In the genomic region with DNA sequence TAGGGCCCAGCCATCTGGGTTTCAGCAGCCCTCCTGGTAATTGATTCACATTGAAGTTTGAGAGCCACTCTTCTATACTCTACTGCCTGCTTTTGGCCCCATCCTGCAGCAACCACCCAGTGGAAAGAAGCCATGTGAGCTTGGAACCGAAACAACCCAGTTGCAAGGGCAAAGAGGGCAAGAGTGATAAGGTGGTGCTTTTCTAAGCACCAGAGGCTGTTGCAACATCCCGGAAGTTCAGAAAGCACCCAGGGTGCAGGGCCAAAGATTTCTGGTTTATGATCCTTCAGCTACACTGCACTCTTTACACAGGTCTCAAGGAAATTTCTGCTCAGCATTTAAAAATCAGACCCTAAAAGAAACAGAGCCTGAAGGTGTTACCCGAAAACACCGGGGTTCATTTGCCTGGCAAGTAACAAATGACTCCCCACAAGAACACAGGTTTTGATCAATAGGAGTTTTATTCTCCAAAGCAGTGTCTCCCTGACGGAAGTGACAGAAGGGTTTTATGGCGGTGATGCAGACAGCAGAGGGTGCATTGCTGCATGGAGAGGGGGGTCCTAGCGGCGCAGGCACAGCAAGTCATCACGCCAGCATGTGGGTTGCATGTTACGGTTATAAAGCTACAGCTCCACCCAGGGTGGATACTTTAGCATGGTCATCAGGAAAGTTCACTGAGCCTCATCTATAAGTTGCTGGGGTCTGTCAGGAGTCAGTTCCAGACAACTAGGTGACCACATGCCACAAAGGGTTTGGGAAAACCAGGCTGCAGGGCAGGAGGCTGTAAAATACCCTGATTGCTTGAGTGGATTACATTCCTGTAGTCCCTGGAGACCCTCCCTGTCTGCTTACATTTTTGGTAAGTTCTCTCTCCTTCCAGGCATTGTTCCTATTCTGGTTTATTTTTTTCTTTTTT, we compare ENCODE assay signal across 1 cellular context.
TF ChIP-seq lines count a peak whose summit lies in the region.

No MANE protein-coding gene starts in this region.

TF ChIP-seq in HepG2, 621 proteins besides CTCF, POLR2A, EP300 and RAD21 (continued from another document and continues in another):
- TF ChIP-seq, protein P1, sequence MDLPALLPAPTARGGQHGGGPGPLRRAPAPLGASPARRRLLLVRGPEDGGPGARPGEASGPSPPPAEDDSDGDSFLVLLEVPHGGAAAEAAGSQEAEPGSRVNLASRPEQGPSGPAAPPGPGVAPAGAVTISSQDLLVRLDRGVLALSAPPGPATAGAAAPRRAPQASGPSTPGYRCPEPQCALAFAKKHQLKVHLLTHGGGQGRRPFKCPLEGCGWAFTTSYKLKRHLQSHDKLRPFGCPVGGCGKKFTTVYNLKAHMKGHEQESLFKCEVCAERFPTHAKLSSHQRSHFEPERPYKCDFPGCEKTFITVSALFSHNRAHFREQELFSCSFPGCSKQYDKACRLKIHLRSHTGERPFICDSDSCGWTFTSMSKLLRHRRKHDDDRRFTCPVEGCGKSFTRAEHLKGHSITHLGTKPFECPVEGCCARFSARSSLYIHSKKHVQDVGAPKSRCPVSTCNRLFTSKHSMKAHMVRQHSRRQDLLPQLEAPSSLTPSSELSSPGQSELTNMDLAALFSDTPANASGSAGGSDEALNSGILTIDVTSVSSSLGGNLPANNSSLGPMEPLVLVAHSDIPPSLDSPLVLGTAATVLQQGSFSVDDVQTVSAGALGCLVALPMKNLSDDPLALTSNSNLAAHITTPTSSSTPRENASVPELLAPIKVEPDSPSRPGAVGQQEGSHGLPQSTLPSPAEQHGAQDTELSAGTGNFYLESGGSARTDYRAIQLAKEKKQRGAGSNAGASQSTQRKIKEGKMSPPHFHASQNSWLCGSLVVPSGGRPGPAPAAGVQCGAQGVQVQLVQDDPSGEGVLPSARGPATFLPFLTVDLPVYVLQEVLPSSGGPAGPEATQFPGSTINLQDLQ (CRISPR knock-in tag; IDR thresholded peaks at IDR 0.05), result no peak
- TF ChIP-seq RFXAP (CRISPR knock-in tag; IDR thresholded peaks at IDR 0.05; ENCODE audit: borderline replicate concordance) (no peak), GATAD2A (CRISPR knock-in tag; IDR thresholded peaks at IDR 0.05) (peak; percentile 76), ZNF740 (CRISPR knock-in tag; IDR thresholded peaks at IDR 0.05) (no peak), ZFP41 (CRISPR knock-in tag; IDR thresholded peaks at IDR 0.05; ENCODE audit: borderline replicate concordance) (no peak), ZSCAN25 (CRISPR knock-in tag; IDR thresholded peaks at IDR 0.05) (no peak), CAMTA2 (CRISPR knock-in tag; IDR thresholded peaks at IDR 0.05; ENCODE audit: borderline replicate concordance) (no peak), SIN3A (IDR thresholded peaks at IDR 0.05; ENCODE audit: borderline replicate concordance, low read depth, low read length) (no peak), MZF1 (CRISPR knock-in tag; IDR thresholded peaks at IDR 0.05; ENCODE audit: borderline replicate concordance) (no peak), KLF6 (CRISPR knock-in tag; IDR thresholded peaks at IDR 0.05) (no peak), FOXJ3 (CRISPR knock-in tag; IDR thresholded peaks at IDR 0.05; ENCODE audit: borderline replicate concordance) (no peak), TOPORS (CRISPR knock-in tag; IDR thresholded peaks at IDR 0.05) (no peak), ZNF205 (CRISPR knock-in tag; IDR thresholded peaks at IDR 0.05) (no peak), ZNF256 (CRISPR knock-in tag; conservative IDR thresholded peaks at IDR 0.05) (no peak), ZFP1 (CRISPR knock-in tag; IDR thresholded peaks at IDR 0.05) (no peak), MED1 (CRISPR knock-in tag; IDR thresholded peaks at IDR 0.05) (peak; percentile 57), ZNF33A (CRISPR knock-in tag; IDR thresholded peaks at IDR 0.05; ENCODE audit: borderline replicate concordance) (no peak), ZSCAN21 (CRISPR knock-in tag; IDR thresholded peaks at IDR 0.05; ENCODE audit: borderline replicate concordance) (no peak), ZNF282 (IDR thresholded peaks at IDR 0.05; ENCODE audit: partially characterized antibody) (no peak), TRAFD1 (CRISPR knock-in tag; IDR thresholded peaks at IDR 0.05; ENCODE audit: borderline replicate concordance) (no peak), POGZ (CRISPR knock-in tag; IDR thresholded peaks at IDR 0.05) (peak; percentile 61), RBM39 (IDR thresholded peaks at IDR 0.05; ENCODE audit: low read depth, low read length, poor library complexity, severe bottlenecking) (no peak), ZFYVE20 (CRISPR knock-in tag; IDR thresholded peaks at IDR 0.05; ENCODE audit: borderline replicate concordance, low read depth) (no peak), FOXP1 (IDR thresholded peaks at IDR 0.05) (no peak), FOXP1 (CRISPR knock-in tag; IDR thresholded peaks at IDR 0.05) (no peak), FOXO1 (CRISPR knock-in tag; IDR thresholded peaks at IDR 0.05) (no peak; the same call in 1 of the 2 replicates), ARNT2 (CRISPR knock-in tag; IDR thresholded peaks at IDR 0.05; ENCODE audit: low read depth) (no peak), ZMAT3 (CRISPR knock-in tag; conservative IDR thresholded peaks at IDR 0.05) (0 out of 2 replicates have a peak, but pooled peaks have one; percentile 31), ZBTB37 (CRISPR knock-in tag; IDR thresholded peaks at IDR 0.05) (no peak), MEF2D (CRISPR knock-in tag; IDR thresholded peaks at IDR 0.05) (0 out of 2 replicates have a peak, but pooled peaks have one; percentile 23), NR3C1 (CRISPR knock-in tag; IDR thresholded peaks at IDR 0.05) (no peak), ZNF616 (CRISPR knock-in tag; IDR thresholded peaks at IDR 0.05; ENCODE audit: low read depth) (no peak), KMT2B (CRISPR knock-in tag; IDR thresholded peaks at IDR 0.05) (no peak), MAF1 (CRISPR knock-in tag; IDR thresholded peaks at IDR 0.05; ENCODE audit: borderline replicate concordance) (no peak), SNAPC2 (CRISPR knock-in tag; IDR thresholded peaks at IDR 0.05) (no peak), ZNF354B (CRISPR knock-in tag; IDR thresholded peaks at IDR 0.05) (no peak), ZSCAN9 (CRISPR knock-in tag; IDR thresholded peaks at IDR 0.05; ENCODE audit: borderline replicate concordance) (no peak), ZSCAN5A (CRISPR knock-in tag; IDR thresholded peaks at IDR 0.05; ENCODE audit: borderline replicate concordance) (no peak), HMG20B (CRISPR knock-in tag; conservative IDR thresholded peaks at IDR 0.05) (no peak), ZNF24 (IDR thresholded peaks at IDR 0.05) (no peak), RFX5 (IDR thresholded peaks at IDR 0.05; ENCODE audit: low read depth, low read length) (no peak), ZNF652 (CRISPR knock-in tag; IDR thresholded peaks at IDR 0.05; ENCODE audit: borderline replicate concordance, low read depth) (no peak), ESRRA (CRISPR knock-in tag; IDR thresholded peaks at IDR 0.05; ENCODE audit: low read depth) (peak; percentile 95), ASH2L (IDR thresholded peaks at IDR 0.05; ENCODE audit: insufficient read length, low read depth, low read length) (no peak), ZNF83 (CRISPR knock-in tag; IDR thresholded peaks at IDR 0.05; ENCODE audit: borderline replicate concordance) (no peak), HNRNPH1 (optimal IDR thresholded peaks at IDR 0.05; ENCODE audit: low read depth, low read length) (no peak)
- TF ChIP-seq, protein P2, sequence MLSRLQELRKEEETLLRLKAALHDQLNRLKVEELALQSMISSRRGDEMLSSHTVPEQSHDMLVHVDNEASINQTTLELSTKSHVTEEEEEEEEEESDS (CRISPR knock-in tag; IDR thresholded peaks at IDR 0.05; ENCODE audit: borderline replicate concordance), result no peak
- TF ChIP-seq, protein P3, sequence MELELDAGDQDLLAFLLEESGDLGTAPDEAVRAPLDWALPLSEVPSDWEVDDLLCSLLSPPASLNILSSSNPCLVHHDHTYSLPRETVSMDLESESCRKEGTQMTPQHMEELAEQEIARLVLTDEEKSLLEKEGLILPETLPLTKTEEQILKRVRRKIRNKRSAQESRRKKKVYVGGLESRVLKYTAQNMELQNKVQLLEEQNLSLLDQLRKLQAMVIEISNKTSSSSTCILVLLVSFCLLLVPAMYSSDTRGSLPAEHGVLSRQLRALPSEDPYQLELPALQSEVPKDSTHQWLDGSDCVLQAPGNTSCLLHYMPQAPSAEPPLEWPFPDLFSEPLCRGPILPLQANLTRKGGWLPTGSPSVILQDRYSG (CRISPR knock-in tag; IDR thresholded peaks at IDR 0.05), result no peak
- TF ChIP-seq, protein P4, sequence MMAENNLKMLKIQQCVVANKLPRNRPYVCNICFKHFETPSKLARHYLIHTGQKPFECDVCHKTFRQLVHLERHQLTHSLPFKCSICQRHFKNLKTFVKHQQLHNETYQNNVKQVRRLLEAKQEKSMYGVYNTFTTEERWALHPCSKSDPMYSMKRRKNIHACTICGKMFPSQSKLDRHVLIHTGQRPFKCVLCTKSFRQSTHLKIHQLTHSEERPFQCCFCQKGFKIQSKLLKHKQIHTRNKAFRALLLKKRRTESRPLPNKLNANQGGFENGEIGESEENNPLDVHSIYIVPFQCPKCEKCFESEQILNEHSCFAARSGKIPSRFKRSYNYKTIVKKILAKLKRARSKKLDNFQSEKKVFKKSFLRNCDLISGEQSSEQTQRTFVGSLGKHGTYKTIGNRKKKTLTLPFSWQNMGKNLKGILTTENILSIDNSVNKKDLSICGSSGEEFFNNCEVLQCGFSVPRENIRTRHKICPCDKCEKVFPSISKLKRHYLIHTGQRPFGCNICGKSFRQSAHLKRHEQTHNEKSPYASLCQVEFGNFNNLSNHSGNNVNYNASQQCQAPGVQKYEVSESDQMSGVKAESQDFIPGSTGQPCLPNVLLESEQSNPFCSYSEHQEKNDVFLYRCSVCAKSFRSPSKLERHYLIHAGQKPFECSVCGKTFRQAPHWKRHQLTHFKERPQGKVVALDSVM (CRISPR knock-in tag; IDR thresholded peaks at IDR 0.05), result no peak
- TF ChIP-seq, protein P5, sequence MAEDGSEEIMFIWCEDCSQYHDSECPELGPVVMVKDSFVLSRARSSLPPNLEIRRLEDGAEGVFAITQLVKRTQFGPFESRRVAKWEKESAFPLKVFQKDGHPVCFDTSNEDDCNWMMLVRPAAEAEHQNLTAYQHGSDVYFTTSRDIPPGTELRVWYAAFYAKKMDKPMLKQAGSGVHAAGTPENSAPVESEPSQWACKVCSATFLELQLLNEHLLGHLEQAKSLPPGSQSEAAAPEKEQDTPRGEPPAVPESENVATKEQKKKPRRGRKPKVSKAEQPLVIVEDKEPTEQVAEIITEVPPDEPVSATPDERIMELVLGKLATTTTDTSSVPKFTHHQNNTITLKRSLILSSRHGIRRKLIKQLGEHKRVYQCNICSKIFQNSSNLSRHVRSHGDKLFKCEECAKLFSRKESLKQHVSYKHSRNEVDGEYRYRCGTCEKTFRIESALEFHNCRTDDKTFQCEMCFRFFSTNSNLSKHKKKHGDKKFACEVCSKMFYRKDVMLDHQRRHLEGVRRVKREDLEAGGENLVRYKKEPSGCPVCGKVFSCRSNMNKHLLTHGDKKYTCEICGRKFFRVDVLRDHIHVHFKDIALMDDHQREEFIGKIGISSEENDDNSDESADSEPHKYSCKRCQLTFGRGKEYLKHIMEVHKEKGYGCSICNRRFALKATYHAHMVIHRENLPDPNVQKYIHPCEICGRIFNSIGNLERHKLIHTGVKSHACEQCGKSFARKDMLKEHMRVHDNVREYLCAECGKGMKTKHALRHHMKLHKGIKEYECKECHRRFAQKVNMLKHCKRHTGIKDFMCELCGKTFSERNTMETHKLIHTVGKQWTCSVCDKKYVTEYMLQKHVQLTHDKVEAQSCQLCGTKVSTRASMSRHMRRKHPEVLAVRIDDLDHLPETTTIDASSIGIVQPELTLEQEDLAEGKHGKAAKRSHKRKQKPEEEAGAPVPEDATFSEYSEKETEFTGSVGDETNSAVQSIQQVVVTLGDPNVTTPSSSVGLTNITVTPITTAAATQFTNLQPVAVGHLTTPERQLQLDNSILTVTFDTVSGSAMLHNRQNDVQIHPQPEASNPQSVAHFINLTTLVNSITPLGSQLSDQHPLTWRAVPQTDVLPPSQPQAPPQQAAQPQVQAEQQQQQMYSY (CRISPR knock-in tag; IDR thresholded peaks at IDR 0.05), result no peak
- TF ChIP-seq, protein P6, sequence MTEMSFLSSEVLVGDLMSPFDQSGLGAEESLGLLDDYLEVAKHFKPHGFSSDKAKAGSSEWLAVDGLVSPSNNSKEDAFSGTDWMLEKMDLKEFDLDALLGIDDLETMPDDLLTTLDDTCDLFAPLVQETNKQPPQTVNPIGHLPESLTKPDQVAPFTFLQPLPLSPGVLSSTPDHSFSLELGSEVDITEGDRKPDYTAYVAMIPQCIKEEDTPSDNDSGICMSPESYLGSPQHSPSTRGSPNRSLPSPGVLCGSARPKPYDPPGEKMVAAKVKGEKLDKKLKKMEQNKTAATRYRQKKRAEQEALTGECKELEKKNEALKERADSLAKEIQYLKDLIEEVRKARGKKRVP (CRISPR knock-in tag; IDR thresholded peaks at IDR 0.05), result peak in 1 of 2 experiments; percentile 51; a peak in 2 of 4 replicates
